ENCODE assay signal across 24 cellular contexts in genomic region chr7:8618441-8619070, GRCh38.
A peak's percentile ranks its signal among the peaks of the same experiment; 100 is the strongest.
DNase-seq lines count a peak whose midpoint lies in the region; ATAC-seq, FAIRE-seq and TF ChIP-seq lines count a peak whose summit lies in the region.
"Had no signal": no experiment of that assay in that cellular context is flagged by ENCODE, and none has a peak within 500 bp of the region (broad histone marks: within the 10 kb centered on the region; RNA-seq: fewer than 3 reads in every experiment).

No MANE protein-coding gene starts in this region.

- POLR2A ChIA-PET in H1 (lab: Charles Lee; ENCODE audit: partially characterized antibody) = no interaction called here

- H3K27me3 ChIP-seq in HUES6 (ENCODE audit: control insufficient read depth, insufficient read depth, low read length) (no peaks in the 10 kb centered on the region), H1 (replicated peaks in 1 of 4; ENCODE audit: control insufficient read depth in 3 of 4, extremely low read depth in 1 of 4, insufficient read depth in 3 of 4, low read length in 3 of 4) (no peaks in the 10 kb centered on the region), smooth muscle cell (ENCODE audit: low read depth) (no peaks in the 10 kb centered on the region)
- H3K27me3 ChIP-seq: SJSA1 had no signal

- no peak overlapping the region for H2AFZ ChIP-seq in H1 (ENCODE audit: low read length)
- no peak overlapping the region for H2AFZ ChIP-seq in smooth muscle cell (ENCODE audit: low read depth)
- H2AFZ ChIP-seq: GM23248 had no signal

- no peak overlapping the region for H4K5ac ChIP-seq in H1 (ENCODE audit: insufficient read length, low read depth, low read length)

- no peak for TF ChIP-seq POLR2A in H1 (IDR thresholded peaks at IDR 0.05; ENCODE audit: control extremely low read depth in 1 of 2, low read depth in 2 of 2, low read length in 2 of 2)

- H4K91ac ChIP-seq in H1 (replicated peaks; ENCODE audit: insufficient read length, low read length) = peak overlapping the region; percentile 22

- no peaks in the 10 kb centered on the region for H3K9me3 ChIP-seq in HUES6 (ENCODE audit: control insufficient read depth, insufficient read depth, low read depth, low read length)
- H3K9me3 ChIP-seq in H1 (ENCODE audit: insufficient read depth in 2 of 2, low read depth in 1 of 2, low read length in 1 of 2) = no peaks in the 10 kb centered on the region
- no peaks in the 10 kb centered on the region for H3K9me3 ChIP-seq in mesodermal cell (ENCODE audit: control insufficient read depth, low read length)
- no peaks in the 10 kb centered on the region for H3K9me3 ChIP-seq in smooth muscle cell (replicated peaks; ENCODE audit: low read depth)
- H3K9me3 ChIP-seq: SJSA1 had no signal

- H2AK5ac ChIP-seq in H1 (ENCODE audit: low read depth, low read length) = no peak overlapping the region

- no peak overlapping the region for H2BK20ac ChIP-seq in H1 (ENCODE audit: low read length)

- TF ChIP-seq CTCF in H1 (IDR thresholded peaks at IDR 0.05; ENCODE audit: control extremely low read depth in 1 of 3, insufficient read depth in 1 of 3, low read depth in 1 of 3, low read length in 3 of 3) (no peak), smooth muscle cell (IDR thresholded peaks at IDR 0.05; ENCODE audit: borderline replicate concordance, insufficient read depth, poor library complexity, severe bottlenecking) (no peak)

- CTCF ChIA-PET in H1 (lab: Charles Lee; ENCODE audit: partially characterized antibody) = interaction anchor here (0.6 kb wide), 1 partner anchor 368 kb away, joined by 3 read pairs; no protein-coding TSS in a partner anchor

- no peak overlapping the region for H3K4me3 ChIP-seq in HUES6 (ENCODE audit: low read depth, low read length)
- 0 out of 8 replicates have a peak overlapping the region, but pooled peaks of 1 of the 4 experiments have one; percentile 5 for H3K4me3 ChIP-seq in H1 (ENCODE audit: extremely low read depth in 1 of 4, insufficient read depth in 2 of 4, low read depth in 3 of 4, low read length in 4 of 4)
- no peak overlapping the region for H3K4me3 ChIP-seq in mesodermal cell (ENCODE audit: extremely low read depth, insufficient read depth, low read length, poor library complexity, severe bottlenecking)
- no peak overlapping the region for H3K4me3 ChIP-seq in smooth muscle cell
- H3K4me3 ChIP-seq: GM23248, SJSA1 had no signal

- peak overlapping the region; percentile 41 for H3K27ac ChIP-seq in HUES6 (ENCODE audit: low read depth, low read length)
- H3K27ac ChIP-seq in H1 (ENCODE audit: low read depth, low read length) = no peak overlapping the region
- peak overlapping the region; percentile 11 for H3K27ac ChIP-seq in mesodermal cell (ENCODE audit: low read depth, low read length, severe bottlenecking)
- H3K27ac ChIP-seq in smooth muscle cell (ENCODE audit: low read depth) = no peak overlapping the region
- H3K27ac ChIP-seq: GM23248, KMS-11, SJSA1 had no signal

- H2BK5ac ChIP-seq in H1 (ENCODE audit: low read depth, low read length) = peak overlapping the region; percentile 89; the same call in 1 of the 2 replicates

- DNase-seq in H1 (ENCODE audit: low read depth in 1 of 2, low spot score in 2 of 2) = no peak
- DNase-seq in smooth muscle cell (lab: John Stamatoyannopoulos, UW; ENCODE audit: unreplicated experiment) = no peak
- no peak for DNase-seq in NCI-H2171 (lab: John Stamatoyannopoulos, UW)
- no peak for DNase-seq in putamen (ENCODE audit: low spot score)
- DNase-seq: C1 segment of cervical spinal cord; CD8-positive, alpha-beta T cell; DMS79 treated with DMSO at 0.1 percent for 48 hours; GF-D8; GM23248; HCEC 1CT; MM.1S; NCI-H2029; NCI-H446 treated with DMSO at 0.1 percent for 48 hours; NCI-H526 treated with DMSO at 0.1 percent for 48 hours; Right ventricle myocardium superior; RPMI8226 had no signal

- H3K4ac ChIP-seq in H1 (replicated peaks; ENCODE audit: insufficient read length, low read depth, low read length) = no peak overlapping the region

- H3K9ac ChIP-seq in HUES6 (ENCODE audit: low read length) = no peak overlapping the region
- H3K9ac ChIP-seq in H1 (replicated peaks in 1 of 4; ENCODE audit: extremely low read depth in 1 of 4, low read depth in 3 of 4, low read length in 3 of 4) = no peak overlapping the region
- no peak overlapping the region for H3K9ac ChIP-seq in smooth muscle cell (ENCODE audit: low read depth)
- H3K9ac ChIP-seq: GM23248, KMS-11 had no signal

- H3K79me2 ChIP-seq in H1 (ENCODE audit: control insufficient read depth in 1 of 2, insufficient read depth in 2 of 2, low read length in 2 of 2) (no peaks in the 10 kb centered on the region), smooth muscle cell (ENCODE audit: low read depth) (no peaks in the 10 kb centered on the region)

- H3K79me1 ChIP-seq in H1 (ENCODE audit: low read depth, low read length) = no peaks in the 10 kb centered on the region

- H3K23me2 ChIP-seq in H1 (ENCODE audit: low read depth, low read length) = no peaks in the 10 kb centered on the region

- H3K4me2 ChIP-seq in H1 (ENCODE audit: insufficient read depth in 1 of 2, low read depth in 2 of 2, low read length in 2 of 2) = 0 out of 4 replicates have a peak overlapping the region, but pooled peaks of 1 of the 2 experiments have one; percentile 14
- peak overlapping the region; percentile 7 for H3K4me2 ChIP-seq in smooth muscle cell
- H3K4me2 ChIP-seq: KMS-11 had no signal

- H4K8ac ChIP-seq in H1 (ENCODE audit: extremely low read depth, insufficient read depth, low read length) = no peak overlapping the region

- H3K36me3 ChIP-seq in HUES6 (ENCODE audit: control insufficient read depth, insufficient read depth, low read length) (no peaks in the 10 kb centered on the region), H1 (ENCODE audit: control insufficient read depth in 2 of 4, insufficient read depth in 4 of 4, low read length in 3 of 4) (no peaks in the 10 kb centered on the region), mesodermal cell (ENCODE audit: control insufficient read depth, insufficient read depth, low read length) (no peaks in the 10 kb centered on the region), smooth muscle cell (ENCODE audit: low read depth) (no peaks in the 10 kb centered on the region)
- H3K36me3 ChIP-seq: SJSA1 had no signal

- H3K56ac ChIP-seq in H1 (replicated peaks; ENCODE audit: insufficient read length, low read depth, low read length) = no peak overlapping the region

- no peak overlapping the region for H2BK15ac ChIP-seq in H1 (ENCODE audit: low read length)

- H4K20me1 ChIP-seq in H1 (replicated peaks in 1 of 2; ENCODE audit: control insufficient read depth in 1 of 2, insufficient read depth in 2 of 2, low read length in 2 of 2) = no peaks in the 10 kb centered on the region
- no peaks in the 10 kb centered on the region for H4K20me1 ChIP-seq in smooth muscle cell (ENCODE audit: low read depth)

- H3K14ac ChIP-seq in H1 (ENCODE audit: insufficient read length) = no peak overlapping the region

- no peaks in the 10 kb centered on the region for H3F3A ChIP-seq in smooth muscle cell (ENCODE audit: low read depth)

- H3K23ac ChIP-seq in H1 (ENCODE audit: insufficient read length) = no peak overlapping the region

- no peak for TF ChIP-seq RAD21 in H1 (IDR thresholded peaks at IDR 0.05 in 1 of 2, conservative IDR thresholded peaks at IDR 0.05 in 1 of 2; ENCODE audit: low read depth in 2 of 2, low read length in 2 of 2)

- no peak for ATAC-seq in GM21526 (IDR thresholded peaks at IDR 0.05; ENCODE audit: low FRiP score, unreplicated experiment)
- ATAC-seq: CD8-positive, alpha-beta T cell had no signal

- no peak overlapping the region for H3K18ac ChIP-seq in H1 (ENCODE audit: extremely low read depth, low read length)

- H2BK12ac ChIP-seq in H1 (ENCODE audit: low read depth, low read length) = peak overlapping the region; percentile 94; the same call in 1 of the 2 replicates

- H2BK120ac ChIP-seq in H1 (replicated peaks; ENCODE audit: low read depth, low read length) = no peak overlapping the region

- 91% methylated on average over 1 of the region's 1 CpG; no CpG with 5 or more reads in 1 of the 2 experiments for WGBS in H1 (ENCODE audit: extremely low coverage in 1 of 2, insufficient coverage in 1 of 2, insufficient read length in 1 of 2, insufficient replicate concordance in 2 of 2, low coverage in 1 of 2, low lambda C conversion rate in 2 of 2, missing lambda C conversion rate in 1 of 2), 2 experiments
- WGBS in mesodermal cell (ENCODE audit: insufficient coverage in 2 of 2), 2 experiments = no CpG with 5 or more reads among the region's 1 CpG
- 87% methylated on average over 1 of the region's 1 CpG for WGBS in smooth muscle cell (ENCODE audit: low lambda C conversion rate)

- H3K4me1 ChIP-seq in HUES6 (ENCODE audit: control insufficient read depth, insufficient read depth, low read length) (peaks cover 31% of the 10 kb centered on the region), H1 (replicated peaks in 1 of 4; ENCODE audit: control insufficient read depth in 3 of 4, insufficient read depth in 4 of 4, low read length in 3 of 4) (peaks cover 5 to 10% (median 8%) of the 10 kb centered on the region in 4 experiments; a peak in 5 of 7 replicates), mesodermal cell (ENCODE audit: control insufficient read depth, insufficient read depth, low read length, poor library complexity, severe bottlenecking) (peaks cover 9% of the 10 kb centered on the region), smooth muscle cell (ENCODE audit: low read depth) (peaks cover 23% of the 10 kb centered on the region)
- H3K4me1 ChIP-seq: SJSA1 had no signal

- TF ChIP-seq EP300 in H1 (IDR thresholded peaks at IDR 0.05; ENCODE audit: borderline replicate concordance in 1 of 2, low read depth in 2 of 2, low read length in 2 of 2) = no peak

- no peak for FAIRE-seq in H1 (lab: Jason Lieb, UNC)
- FAIRE-seq: GM12891, GM19239, HTR-8/SVneo had no signal

TF ChIP-seq in H1, 55 proteins besides CTCF, POLR2A, EP300 and RAD21 (continues in another document):
- no peak for TF ChIP-seq FOSL1 (IDR thresholded peaks at IDR 0.05; ENCODE audit: insufficient read depth, low read depth, low read length)

Comparison
In these comparisons a context has a peak if more than half of its experiments do, and no peak if none do; other contexts are left out.
1. H3K27ac ChIP-seq: peak in HUES6 (single experiment) and mesodermal cell (single experiment); none in H1 (single experiment) and smooth muscle cell (single experiment).